16 cellular contexts compared by ENCODE assay signal in the genomic region with DNA sequence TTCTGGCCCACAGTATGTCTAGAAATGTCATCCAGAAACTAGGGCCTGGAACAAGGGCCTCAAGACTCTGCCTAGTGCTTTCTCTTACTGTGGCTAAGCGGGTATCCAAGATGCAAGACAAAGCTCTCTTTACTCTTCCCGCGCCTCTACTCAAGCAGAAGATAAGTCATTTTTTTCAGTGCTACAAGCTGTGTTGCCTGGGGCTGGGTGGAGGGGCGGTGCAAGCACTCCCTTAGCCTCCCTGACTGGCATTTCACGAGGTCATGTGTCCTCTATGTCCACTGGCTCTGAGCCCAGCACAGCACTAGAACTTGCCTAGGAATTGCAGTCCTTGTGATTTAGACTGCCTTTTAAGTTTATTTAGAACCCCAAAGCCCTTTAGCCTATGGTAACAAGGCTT.
DNase-seq lines count a peak whose midpoint lies in the region; ATAC-seq and TF ChIP-seq lines count a peak whose summit lies in the region.
"Had no signal": no experiment of that assay in that cellular context is flagged by ENCODE, and none has a peak within 500 bp of the region (broad histone marks: within the 10 kb centered on the region; RNA-seq: fewer than 3 reads in every experiment).

No MANE protein-coding gene starts in this region.

- intact Hi-C loops in A673 (cut with micrococcal nuclease; ENCODE audit: unreplicated experiment), result no loop called here

- H3K9me3 ChIP-seq in fibroblast of lung (ENCODE audit: control insufficient read depth, insufficient read depth, low read depth, low read length) (no peaks in the 10 kb centered on the region), A673 (ENCODE audit: low read depth, low read length, poor library complexity, severe bottlenecking) (peaks cover 4% of the 10 kb centered on the region)
- H3K9me3 ChIP-seq: neutrophil, stomach had no signal

- H3K27me3 ChIP-seq in fibroblast of lung (ENCODE audit: control insufficient read depth, insufficient read depth, low read length) (no peaks in the 10 kb centered on the region), A673 (replicated peaks; ENCODE audit: insufficient read depth, low read depth, low read length, poor library complexity) (no peaks in the 10 kb centered on the region)
- H3K27me3 ChIP-seq: dorsolateral prefrontal cortex, neutrophil, stomach had no signal

- DNase-seq in COLO829 (ENCODE audit: low spot score) (peak; percentile 1), NCI-H69 (lab: John Stamatoyannopoulos, UW) (peak; percentile 63), fibroblast of lung (ENCODE audit: low read depth in 2 of 2) (peak; percentile 1 to 3), myocyte (ENCODE audit: low read depth) (peak; percentile 24), NCI-H446 (lab: John Stamatoyannopoulos, UW) (no peak), HCEC 1CT (no peak), A673 (ENCODE audit: low spot score) (no peak)
- DNase-seq: activated CD4-positive, alpha-beta T cell treated with anti-CD3 and anti-CD28 coated beads for 1 hour; activated naive CD8-positive, alpha-beta T cell treated with anti-CD3 and anti-CD28 coated beads for 36 hours; IMR-90; NCI-H187 treated with DMSO at 0.1 percent for 48 hours; right cardiac atrium; stomach had no signal

- H3K9ac ChIP-seq in fibroblast of lung (ENCODE audit: insufficient read depth, low read length), result no peak overlapping the region

- TF ChIP-seq CTCF in fibroblast of lung (conservative IDR thresholded peaks at IDR 0.05 in 1 of 2, IDR thresholded peaks at IDR 0.05 in 1 of 2; ENCODE audit: low read depth in 1 of 2, low read length in 2 of 2) (no peak), A673 (conservative IDR thresholded peaks at IDR 0.05; ENCODE audit: low read depth, low read length) (no peak)

- H3K4me2 ChIP-seq in fibroblast of lung (ENCODE audit: extremely low read depth, insufficient read depth, low read length), result no peak overlapping the region

- no peaks in the 10 kb centered on the region for H3K79me2 ChIP-seq in fibroblast of lung (ENCODE audit: control insufficient read depth, insufficient read depth, low read length)

- H2AFZ ChIP-seq in fibroblast of lung (ENCODE audit: low read length), result no peak overlapping the region

- ATAC-seq in GM21529 (IDR thresholded peaks at IDR 0.05; ENCODE audit: unreplicated experiment), result no peak
- ATAC-seq: right cardiac atrium had no signal

- H3K4me3 ChIP-seq in fibroblast of lung (replicated peaks in 1 of 4; ENCODE audit: control extremely low read depth in 1 of 4, insufficient read depth in 1 of 4, low read depth in 3 of 4, low read length in 4 of 4), result no peak overlapping the region
- no peak overlapping the region for H3K4me3 ChIP-seq in A673 (ENCODE audit: low read depth, low read length, poor library complexity, severe bottlenecking)
- H3K4me3 ChIP-seq: dorsolateral prefrontal cortex, stomach had no signal

- H3K27ac ChIP-seq in fibroblast of lung (ENCODE audit: insufficient read depth, low read length), result no peak overlapping the region
- H3K27ac ChIP-seq in A673 (ENCODE audit: low read depth, low read length, poor library complexity, severe bottlenecking), result no peak overlapping the region
- H3K27ac ChIP-seq: dorsolateral prefrontal cortex, neutrophil, stomach had no signal

- H3K4me1 ChIP-seq in fibroblast of lung (ENCODE audit: control insufficient read depth, extremely low read depth, insufficient read depth, low read length) (no peaks in the 10 kb centered on the region), A673 (ENCODE audit: insufficient read depth, low read length, poor library complexity, severe bottlenecking) (no peaks in the 10 kb centered on the region)
- H3K4me1 ChIP-seq: stomach had no signal

- no peaks in the 10 kb centered on the region for H4K20me1 ChIP-seq in fibroblast of lung (ENCODE audit: control insufficient read depth, extremely low read depth, insufficient read depth, low read length)

- CTCF ChIA-PET in A673 (lab: Charles Lee), result no interaction called here

- BruUV-seq in A673 (replicated peaks; lab: Mats Ljungman, UMichigan), result no TSS peak

- no peaks in the 10 kb centered on the region for H3K36me3 ChIP-seq in fibroblast of lung (ENCODE audit: control insufficient read depth, insufficient read depth, low read length)
- no peaks in the 10 kb centered on the region for H3K36me3 ChIP-seq in A673 (ENCODE audit: insufficient read depth, low read length, poor library complexity, severe bottlenecking)
- H3K36me3 ChIP-seq: neutrophil, stomach had no signal

- POLR2A ChIA-PET in A673 (lab: Charles Lee; ENCODE audit: low non-redundant PET), result no interaction called here

Comparison
In these comparisons a context has a peak if more than half of its experiments do, and no peak if none do; other contexts are left out.
1. DNase-seq: peak in COLO829 (single experiment), NCI-H69 (single experiment), fibroblast of lung (2 of 2) and myocyte (single experiment); none in NCI-H446 (0 of 2), HCEC 1CT (single experiment) and A673 (single experiment).